Comparison of ENCODE assay signal across 2 cellular contexts in the genomic region with DNA sequence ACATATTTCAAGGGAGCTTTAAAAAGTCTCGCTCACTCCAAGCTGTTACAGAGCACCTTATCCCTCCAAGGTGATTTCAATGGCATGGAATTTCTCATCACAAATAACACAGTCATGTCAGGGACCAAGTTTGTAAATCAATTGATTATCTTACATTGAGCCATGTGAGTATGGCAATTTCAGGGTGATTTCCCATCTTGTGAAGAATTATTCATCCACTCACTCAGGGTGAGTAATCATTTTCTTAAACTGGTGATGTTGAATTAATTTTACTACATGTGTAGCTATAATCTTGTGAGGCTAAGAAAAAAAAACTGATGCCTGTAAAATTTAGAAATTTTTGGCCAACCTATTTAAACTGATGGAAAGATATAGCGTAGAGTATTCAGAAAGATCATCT.
TF ChIP-seq lines count a peak whose summit lies in the region.

No MANE protein-coding gene starts in this region.

TF ChIP-seq in endothelial cell of umbilical vein, 7 proteins besides CTCF, POLR2A, EP300 and RAD21:
- TF ChIP-seq, protein P1, sequence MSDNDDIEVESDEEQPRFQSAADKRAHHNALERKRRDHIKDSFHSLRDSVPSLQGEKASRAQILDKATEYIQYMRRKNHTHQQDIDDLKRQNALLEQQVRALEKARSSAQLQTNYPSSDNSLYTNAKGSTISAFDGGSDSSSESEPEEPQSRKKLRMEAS (IDR thresholded peaks at IDR 0.05; ENCODE audit: insufficient read depth, insufficient read length) = no peak
- TF ChIP-seq JUN (IDR thresholded peaks at IDR 0.05; ENCODE audit: borderline replicate concordance, insufficient read depth, insufficient read length, low read depth) (no peak), GATA2 (IDR thresholded peaks at IDR 0.05; ENCODE audit: insufficient read depth, insufficient read length, low read depth, low read length) (no peak), EZH2 (IDR thresholded peaks at IDR 0.05; ENCODE audit: borderline replicate concordance, low read depth, low read length, severe bottlenecking) (no peak), MYC (IDR thresholded peaks at IDR 0.05; ENCODE audit: low read depth, low read length) (no peak), POLR2AphosphoS5 (IDR thresholded peaks at IDR 0.05; ENCODE audit: insufficient read depth, low read depth, low read length) (no peak), FOS (IDR thresholded peaks at IDR 0.05; ENCODE audit: borderline replicate concordance, insufficient read depth, low read length) (no peak)

TF ChIP-seq in HepG2, 621 proteins besides CTCF, POLR2A, EP300 and RAD21 (continued from another document):
- no peak for TF ChIP-seq AGO1 (IDR thresholded peaks at IDR 0.05; ENCODE audit: low read depth, low read length, poor library complexity, severe bottlenecking)
- TF ChIP-seq ARNT2 (CRISPR knock-in tag; IDR thresholded peaks at IDR 0.05; ENCODE audit: low read depth) = no peak
- TF ChIP-seq, protein P2, sequence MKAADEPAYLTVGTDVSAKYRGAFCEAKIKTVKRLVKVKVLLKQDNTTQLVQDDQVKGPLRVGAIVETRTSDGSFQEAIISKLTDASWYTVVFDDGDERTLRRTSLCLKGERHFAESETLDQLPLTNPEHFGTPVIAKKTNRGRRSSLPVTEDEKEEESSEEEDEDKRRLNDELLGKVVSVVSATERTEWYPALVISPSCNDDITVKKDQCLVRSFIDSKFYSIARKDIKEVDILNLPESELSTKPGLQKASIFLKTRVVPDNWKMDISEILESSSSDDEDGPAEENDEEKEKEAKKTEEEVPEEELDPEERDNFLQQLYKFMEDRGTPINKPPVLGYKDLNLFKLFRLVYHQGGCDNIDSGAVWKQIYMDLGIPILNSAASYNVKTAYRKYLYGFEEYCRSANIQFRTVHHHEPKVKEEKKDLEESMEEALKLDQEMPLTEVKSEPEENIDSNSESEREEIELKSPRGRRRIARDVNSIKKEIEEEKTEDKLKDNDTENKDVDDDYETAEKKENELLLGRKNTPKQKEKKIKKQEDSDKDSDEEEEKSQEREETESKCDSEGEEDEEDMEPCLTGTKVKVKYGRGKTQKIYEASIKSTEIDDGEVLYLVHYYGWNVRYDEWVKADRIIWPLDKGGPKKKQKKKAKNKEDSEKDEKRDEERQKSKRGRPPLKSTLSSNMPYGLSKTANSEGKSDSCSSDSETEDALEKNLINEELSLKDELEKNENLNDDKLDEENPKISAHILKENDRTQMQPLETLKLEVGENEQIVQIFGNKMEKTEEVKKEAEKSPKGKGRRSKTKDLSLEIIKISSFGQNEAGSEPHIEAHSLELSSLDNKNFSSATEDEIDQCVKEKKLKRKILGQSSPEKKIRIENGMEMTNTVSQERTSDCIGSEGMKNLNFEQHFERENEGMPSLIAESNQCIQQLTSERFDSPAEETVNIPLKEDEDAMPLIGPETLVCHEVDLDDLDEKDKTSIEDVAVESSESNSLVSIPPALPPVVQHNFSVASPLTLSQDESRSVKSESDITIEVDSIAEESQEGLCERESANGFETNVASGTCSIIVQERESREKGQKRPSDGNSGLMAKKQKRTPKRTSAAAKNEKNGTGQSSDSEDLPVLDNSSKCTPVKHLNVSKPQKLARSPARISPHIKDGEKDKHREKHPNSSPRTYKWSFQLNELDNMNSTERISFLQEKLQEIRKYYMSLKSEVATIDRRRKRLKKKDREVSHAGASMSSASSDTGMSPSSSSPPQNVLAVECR (CRISPR knock-in tag; IDR thresholded peaks at IDR 0.05; ENCODE audit: borderline replicate concordance) = no peak
- no peak for TF ChIP-seq ZNF841 (CRISPR knock-in tag; IDR thresholded peaks at IDR 0.05; ENCODE audit: borderline replicate concordance)
- no peak for TF ChIP-seq ZBTB1 (CRISPR knock-in tag; IDR thresholded peaks at IDR 0.05; ENCODE audit: borderline replicate concordance)
- TF ChIP-seq, protein P3, sequence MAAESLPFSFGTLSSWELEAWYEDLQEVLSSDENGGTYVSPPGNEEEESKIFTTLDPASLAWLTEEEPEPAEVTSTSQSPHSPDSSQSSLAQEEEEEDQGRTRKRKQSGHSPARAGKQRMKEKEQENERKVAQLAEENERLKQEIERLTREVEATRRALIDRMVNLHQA (CRISPR knock-in tag; IDR thresholded peaks at IDR 0.05) = no peak
- no peak for TF ChIP-seq FOXC1 (CRISPR knock-in tag; IDR thresholded peaks at IDR 0.05; ENCODE audit: borderline replicate concordance)
- TF ChIP-seq, protein P4, sequence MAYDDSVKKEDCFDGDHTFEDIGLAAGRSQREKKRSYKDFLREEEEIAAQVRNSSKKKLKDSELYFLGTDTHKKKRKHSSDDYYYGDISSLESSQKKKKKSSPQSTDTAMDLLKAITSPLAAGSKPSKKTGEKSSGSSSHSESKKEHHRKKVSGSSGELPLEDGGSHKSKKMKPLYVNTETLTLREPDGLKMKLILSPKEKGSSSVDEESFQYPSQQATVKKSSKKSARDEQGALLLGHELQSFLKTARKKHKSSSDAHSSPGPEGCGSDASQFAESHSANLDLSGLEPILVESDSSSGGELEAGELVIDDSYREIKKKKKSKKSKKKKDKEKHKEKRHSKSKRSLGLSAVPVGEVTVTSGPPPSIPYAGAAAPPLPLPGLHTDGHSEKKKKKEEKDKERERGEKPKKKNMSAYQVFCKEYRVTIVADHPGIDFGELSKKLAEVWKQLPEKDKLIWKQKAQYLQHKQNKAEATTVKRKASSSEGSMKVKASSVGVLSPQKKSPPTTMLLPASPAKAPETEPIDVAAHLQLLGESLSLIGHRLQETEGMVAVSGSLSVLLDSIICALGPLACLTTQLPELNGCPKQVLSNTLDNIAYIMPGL (CRISPR knock-in tag; IDR thresholded peaks at IDR 0.05; ENCODE audit: borderline replicate concordance in 1 of 2, low read depth in 1 of 2) = no peak
- TF ChIP-seq TEAD3 (CRISPR knock-in tag; optimal IDR thresholded peaks at IDR 0.05; ENCODE audit: borderline replicate concordance) = no peak
- TF ChIP-seq, protein P5, sequence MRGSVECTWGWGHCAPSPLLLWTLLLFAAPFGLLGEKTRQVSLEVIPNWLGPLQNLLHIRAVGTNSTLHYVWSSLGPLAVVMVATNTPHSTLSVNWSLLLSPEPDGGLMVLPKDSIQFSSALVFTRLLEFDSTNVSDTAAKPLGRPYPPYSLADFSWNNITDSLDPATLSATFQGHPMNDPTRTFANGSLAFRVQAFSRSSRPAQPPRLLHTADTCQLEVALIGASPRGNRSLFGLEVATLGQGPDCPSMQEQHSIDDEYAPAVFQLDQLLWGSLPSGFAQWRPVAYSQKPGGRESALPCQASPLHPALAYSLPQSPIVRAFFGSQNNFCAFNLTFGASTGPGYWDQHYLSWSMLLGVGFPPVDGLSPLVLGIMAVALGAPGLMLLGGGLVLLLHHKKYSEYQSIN (CRISPR knock-in tag; IDR thresholded peaks at IDR 0.05; ENCODE audit: borderline replicate concordance) = no peak
